In genomic region chr11:79762271-79762935, GRCh38 we compare ENCODE assay signal across 12 cellular contexts.
DNase-seq lines count a peak whose midpoint lies in the region; ATAC-seq and TF ChIP-seq lines count a peak whose summit lies in the region.
"Had no signal": no experiment of that assay in that cellular context is flagged by ENCODE, and none has a peak within 500 bp of the region (broad histone marks: within the 10 kb centered on the region; RNA-seq: fewer than 3 reads in every experiment).

No MANE protein-coding gene starts in this region.

- TF ChIP-seq RAD21 in liver (IDR thresholded peaks at IDR 0.05): peak; percentile 48 to 50

- no peak overlapping the region for H3K9ac ChIP-seq in liver (ENCODE audit: low read depth in 1 of 2, low read length in 2 of 2)

- DNase-seq in DMS53 (lab: John Stamatoyannopoulos, UW) (peak; percentile 80), MV-4-11 (lab: John Stamatoyannopoulos, UW) (peak; percentile 45), astrocyte of the hippocampus (ENCODE audit: low read depth, low spot score) (peak; percentile 5), GM20000 (ENCODE audit: low spot score) (no peak), NCI-H345 (lab: John Stamatoyannopoulos, UW) (no peak)
- no peak for DNase-seq in activated T-cell treated with anti-CD3 and anti-CD28 coated beads, Interleukin-2, amount 50 U/mL, for 48 hours
- DNase-seq: activated CD8-positive, alpha-beta memory T cell treated with anti-CD3 and anti-CD28 coated beads for 24 hours; NCI-H2029 treated with DMSO at 0.1 percent for 48 hours had no signal

- H3K36me3 ChIP-seq in liver (ENCODE audit: control insufficient read depth in 4 of 4, insufficient read depth in 3 of 4, low read depth in 1 of 4, low read length in 3 of 4): no peaks in the 10 kb centered on the region

- H3K27ac Mint-ChIP-seq in stimulated activated memory B cell treated with anti-CD40 and anti-IgM and Interleukin-4, amounts not matched to agents 10 μg/mL and 1 μg/mL and 100 μg/mL, for 72 hours: no peak overlapping the region
- H3K27ac Mint-ChIP-seq: stimulated activated naive CD8-positive, alpha-beta T cell treated with anti-CD3 and anti-CD28 coated beads, Interleukin-15, Interleukin-2, amounts not matched to agents 100 ng/mL and 50 ng/mL, for 24 hours had no signal

- no peaks in the 10 kb centered on the region for H3K4me1 Mint-ChIP-seq in stimulated activated memory B cell treated with anti-CD40 and anti-IgM and Interleukin-4, amounts not matched to agents 10 μg/mL and 1 μg/mL and 100 μg/mL, for 72 hours

- H3K27me3 ChIP-seq in liver (ENCODE audit: control insufficient read depth in 4 of 4, insufficient read depth in 4 of 4, low read length in 3 of 4): no peaks in the 10 kb centered on the region

- no peak overlapping the region for H3K4me3 ChIP-seq in liver (ENCODE audit: low read depth in 1 of 3, low read length in 3 of 3)
- H3K4me3 ChIP-seq: SK-N-MC had no signal

- no peak overlapping the region for H3K27ac ChIP-seq in liver (ENCODE audit: low read depth in 1 of 2, low read length in 2 of 2)
- H3K27ac ChIP-seq: SK-N-MC had no signal

- TF ChIP-seq CTCF in liver (IDR thresholded peaks at IDR 0.05; ENCODE audit: low read depth, low read length, missing input control): no peak
- TF ChIP-seq CTCF in GM20000 (IDR thresholded peaks at IDR 0.05; ENCODE audit: extremely low read depth, missing control alignments): no peak

- H3K27me3 Mint-ChIP-seq in stimulated activated memory B cell treated with anti-CD40 and anti-IgM and Interleukin-4, amounts not matched to agents 10 μg/mL and 1 μg/mL and 100 μg/mL, for 72 hours: no peaks in the 10 kb centered on the region
- H3K27me3 Mint-ChIP-seq: stimulated activated naive CD8-positive, alpha-beta T cell treated with anti-CD3 and anti-CD28 coated beads, Interleukin-15, Interleukin-2, amounts not matched to agents 100 ng/mL and 50 ng/mL, for 24 hours had no signal

- no peak overlapping the region for H3K4me3 Mint-ChIP-seq in stimulated activated memory B cell treated with anti-CD40 and anti-IgM and Interleukin-4, amounts not matched to agents 10 μg/mL and 1 μg/mL and 100 μg/mL, for 72 hours
- H3K4me3 Mint-ChIP-seq: stimulated activated naive CD8-positive, alpha-beta T cell treated with anti-CD3 and anti-CD28 coated beads, Interleukin-15, Interleukin-2, amounts not matched to agents 100 ng/mL and 50 ng/mL, for 24 hours had no signal

- H3K4me1 ChIP-seq in liver (ENCODE audit: control insufficient read depth in 4 of 4, insufficient read depth in 4 of 4, low read length in 3 of 4): no peaks in the 10 kb centered on the region

- no peaks in the 10 kb centered on the region for H3K36me3 Mint-ChIP-seq in stimulated activated memory B cell treated with anti-CD40 and anti-IgM and Interleukin-4, amounts not matched to agents 10 μg/mL and 1 μg/mL and 100 μg/mL, for 72 hours

- no peak for ATAC-seq in stimulated activated memory B cell treated with anti-CD40 and anti-IgM and Interleukin-4, amounts not matched to agents 10 μg/mL and 1 μg/mL and 100 μg/mL, for 72 hours

- H3K9me3 ChIP-seq in liver (ENCODE audit: control insufficient read depth in 4 of 4, low read length in 3 of 4): no peaks in the 10 kb centered on the region

- H3K9me3 Mint-ChIP-seq in stimulated activated memory B cell treated with anti-CD40 and anti-IgM and Interleukin-4, amounts not matched to agents 10 μg/mL and 1 μg/mL and 100 μg/mL, for 72 hours: peaks cover 3% of the 10 kb centered on the region

- 52% methylated on average over 3 of the region's 3 CpGs for WGBS in liver

TF ChIP-seq in liver, 16 proteins besides CTCF, POLR2A, EP300 and RAD21:
- TF ChIP-seq TAF1 (conservative IDR thresholded peaks at IDR 0.05) (no peak), SP1 (IDR thresholded peaks at IDR 0.05) (no peak), EGR1 (IDR thresholded peaks at IDR 0.05; ENCODE audit: low read depth in 2 of 2) (no peak), HNF4A (conservative IDR thresholded peaks at IDR 0.05) (no peak), YY1 (IDR thresholded peaks at IDR 0.05) (no peak), JUND (IDR thresholded peaks at IDR 0.05) (no peak), GABPA (IDR thresholded peaks at IDR 0.05 in 1 of 2, conservative IDR thresholded peaks at IDR 0.05 in 1 of 2) (no peak), FOXA2 (IDR thresholded peaks at IDR 0.05) (no peak), HNF4G (IDR thresholded peaks at IDR 0.05) (no peak), FOXA1 (IDR thresholded peaks at IDR 0.05) (no peak), NR2F2 (IDR thresholded peaks at IDR 0.05) (no peak), RXRA (IDR thresholded peaks at IDR 0.05) (no peak)
- TF ChIP-seq, protein P1, sequence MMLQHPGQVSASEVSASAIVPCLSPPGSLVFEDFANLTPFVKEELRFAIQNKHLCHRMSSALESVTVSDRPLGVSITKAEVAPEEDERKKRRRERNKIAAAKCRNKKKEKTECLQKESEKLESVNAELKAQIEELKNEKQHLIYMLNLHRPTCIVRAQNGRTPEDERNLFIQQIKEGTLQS (IDR thresholded peaks at IDR 0.05): no peak
- TF ChIP-seq, protein P2, sequence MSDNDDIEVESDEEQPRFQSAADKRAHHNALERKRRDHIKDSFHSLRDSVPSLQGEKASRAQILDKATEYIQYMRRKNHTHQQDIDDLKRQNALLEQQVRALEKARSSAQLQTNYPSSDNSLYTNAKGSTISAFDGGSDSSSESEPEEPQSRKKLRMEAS (IDR thresholded peaks at IDR 0.05): no peak
- TF ChIP-seq, protein P3, sequence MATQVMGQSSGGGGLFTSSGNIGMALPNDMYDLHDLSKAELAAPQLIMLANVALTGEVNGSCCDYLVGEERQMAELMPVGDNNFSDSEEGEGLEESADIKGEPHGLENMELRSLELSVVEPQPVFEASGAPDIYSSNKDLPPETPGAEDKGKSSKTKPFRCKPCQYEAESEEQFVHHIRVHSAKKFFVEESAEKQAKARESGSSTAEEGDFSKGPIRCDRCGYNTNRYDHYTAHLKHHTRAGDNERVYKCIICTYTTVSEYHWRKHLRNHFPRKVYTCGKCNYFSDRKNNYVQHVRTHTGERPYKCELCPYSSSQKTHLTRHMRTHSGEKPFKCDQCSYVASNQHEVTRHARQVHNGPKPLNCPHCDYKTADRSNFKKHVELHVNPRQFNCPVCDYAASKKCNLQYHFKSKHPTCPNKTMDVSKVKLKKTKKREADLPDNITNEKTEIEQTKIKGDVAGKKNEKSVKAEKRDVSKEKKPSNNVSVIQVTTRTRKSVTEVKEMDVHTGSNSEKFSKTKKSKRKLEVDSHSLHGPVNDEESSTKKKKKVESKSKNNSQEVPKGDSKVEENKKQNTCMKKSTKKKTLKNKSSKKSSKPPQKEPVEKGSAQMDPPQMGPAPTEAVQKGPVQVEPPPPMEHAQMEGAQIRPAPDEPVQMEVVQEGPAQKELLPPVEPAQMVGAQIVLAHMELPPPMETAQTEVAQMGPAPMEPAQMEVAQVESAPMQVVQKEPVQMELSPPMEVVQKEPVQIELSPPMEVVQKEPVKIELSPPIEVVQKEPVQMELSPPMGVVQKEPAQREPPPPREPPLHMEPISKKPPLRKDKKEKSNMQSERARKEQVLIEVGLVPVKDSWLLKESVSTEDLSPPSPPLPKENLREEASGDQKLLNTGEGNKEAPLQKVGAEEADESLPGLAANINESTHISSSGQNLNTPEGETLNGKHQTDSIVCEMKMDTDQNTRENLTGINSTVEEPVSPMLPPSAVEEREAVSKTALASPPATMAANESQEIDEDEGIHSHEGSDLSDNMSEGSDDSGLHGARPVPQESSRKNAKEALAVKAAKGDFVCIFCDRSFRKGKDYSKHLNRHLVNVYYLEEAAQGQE (IDR thresholded peaks at IDR 0.05): no peak
- TF ChIP-seq, protein P4, sequence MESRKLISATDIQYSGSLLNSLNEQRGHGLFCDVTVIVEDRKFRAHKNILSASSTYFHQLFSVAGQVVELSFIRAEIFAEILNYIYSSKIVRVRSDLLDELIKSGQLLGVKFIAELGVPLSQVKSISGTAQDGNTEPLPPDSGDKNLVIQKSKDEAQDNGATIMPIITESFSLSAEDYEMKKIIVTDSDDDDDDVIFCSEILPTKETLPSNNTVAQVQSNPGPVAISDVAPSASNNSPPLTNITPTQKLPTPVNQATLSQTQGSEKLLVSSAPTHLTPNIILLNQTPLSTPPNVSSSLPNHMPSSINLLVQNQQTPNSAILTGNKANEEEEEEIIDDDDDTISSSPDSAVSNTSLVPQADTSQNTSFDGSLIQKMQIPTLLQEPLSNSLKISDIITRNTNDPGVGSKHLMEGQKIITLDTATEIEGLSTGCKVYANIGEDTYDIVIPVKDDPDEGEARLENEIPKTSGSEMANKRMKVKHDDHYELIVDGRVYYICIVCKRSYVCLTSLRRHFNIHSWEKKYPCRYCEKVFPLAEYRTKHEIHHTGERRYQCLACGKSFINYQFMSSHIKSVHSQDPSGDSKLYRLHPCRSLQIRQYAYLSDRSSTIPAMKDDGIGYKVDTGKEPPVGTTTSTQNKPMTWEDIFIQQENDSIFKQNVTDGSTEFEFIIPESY (IDR thresholded peaks at IDR 0.05): no peak

Comparison
In these comparisons a context has a peak if more than half of its experiments do, and no peak if none do; other contexts are left out.
1. DNase-seq: peak in DMS53 (single experiment), MV-4-11 (single experiment) and astrocyte of the hippocampus (single experiment); none in GM20000 (single experiment), NCI-H345 (single experiment) and activated T-cell treated with anti-CD3 and anti-CD28 coated beads, Interleukin-2, amount 50 U/mL, for 48 hours (0 of 2).